ENCODE assay signal across 11 cellular contexts in genomic region chr9:125763373-125763772, GRCh38. TPM values are rescaled to one million over a fixed set of nuclear protein-coding genes. Genes with fewer than 3 reads are reported as not detected.
DNase-seq lines count a peak whose midpoint lies in the region; ATAC-seq, FAIRE-seq and TF ChIP-seq lines count a peak whose summit lies in the region.
"Had no signal": no experiment of that assay in that cellular context is flagged by ENCODE, and none has a peak within 500 bp of the region (broad histone marks: within the 10 kb centered on the region; RNA-seq: fewer than 3 reads in every experiment).

No MANE protein-coding gene starts in this region.

- H3K4me2 ChIP-seq in OCI-LY7 (ENCODE audit: low read length), result no peak overlapping the region

- intact Hi-C loops in OCI-LY7 (cut with micrococcal nuclease; ENCODE audit: unreplicated experiment), result loop anchor here (10.0 kb wide), 1 partner anchor 989 kb away; the partner anchor contains the start of genes NR6A1 and OLFML2A
- intact Hi-C loops in activated T-helper 1 cell treated with anti-CD3 and anti-CD28 coated beads, Interleukin-12 subunit alpha, Interleukin-12 subunit beta, Interleukin-2, Interleukin-4 antibody, amounts not matched to agents 30 ng/mL and 10 ng/mL and 1 ng/mL, durations not matched to agents 14 hours and 24 hours and 36 hours (cut with micrococcal nuclease), result no loop called here
- intact Hi-C loops in CD8-positive, alpha-beta T cell (cut with DNase I, micrococcal nuclease), result loop anchor here in 1 of 2 experiments (2.0 kb wide), 1 partner anchor 77 kb away; no protein-coding TSS in a partner anchor

- H3K79me2 ChIP-seq in OCI-LY7 (ENCODE audit: insufficient read depth, low read depth, low read length), result no peaks in the 10 kb centered on the region

- H3K9me3 Mint-ChIP-seq in activated T-helper 1 cell treated with anti-CD3 and anti-CD28 coated beads, Interleukin-12 subunit alpha, Interleukin-12 subunit beta, Interleukin-2, Interleukin-4 antibody, amounts not matched to agents 30 ng/mL and 10 ng/mL and 1 ng/mL, durations not matched to agents 14 hours and 24 hours and 36 hours, result no peaks in the 10 kb centered on the region
- no peaks in the 10 kb centered on the region for H3K9me3 Mint-ChIP-seq in CD8-positive, alpha-beta T cell

- H3K4me1 ChIP-seq in OCI-LY7 (ENCODE audit: insufficient read depth, low read length, poor library complexity, severe bottlenecking), result peaks cover 19% of the 10 kb centered on the region
- H3K4me1 ChIP-seq in CD8-positive, alpha-beta T cell (ENCODE audit: insufficient read depth, low read length), result peaks cover 6% of the 10 kb centered on the region

- H3K27ac ChIP-seq in OCI-LY7 (ENCODE audit: low read depth, low read length, poor library complexity, severe bottlenecking), result no peak overlapping the region
- H3K27ac ChIP-seq in CD8-positive, alpha-beta T cell (ENCODE audit: low read depth, low read length), result no peak overlapping the region

- FAIRE-seq in D721Med (lab: Jason Lieb, UNC), result peak; percentile 84

- no peak overlapping the region for H3K27ac Mint-ChIP-seq in activated T-helper 1 cell treated with anti-CD3 and anti-CD28 coated beads, Interleukin-12 subunit alpha, Interleukin-12 subunit beta, Interleukin-2, Interleukin-4 antibody, amounts not matched to agents 30 ng/mL and 10 ng/mL and 1 ng/mL, durations not matched to agents 14 hours and 24 hours and 36 hours
- H3K27ac Mint-ChIP-seq in CD8-positive, alpha-beta T cell, result no peak overlapping the region
- H3K27ac Mint-ChIP-seq: B cell had no signal

- H3K4me3 Mint-ChIP-seq in activated T-helper 1 cell treated with anti-CD3 and anti-CD28 coated beads, Interleukin-12 subunit alpha, Interleukin-12 subunit beta, Interleukin-2, Interleukin-4 antibody, amounts not matched to agents 30 ng/mL and 10 ng/mL and 1 ng/mL, durations not matched to agents 14 hours and 24 hours and 36 hours, result no peak overlapping the region
- no peak overlapping the region for H3K4me3 Mint-ChIP-seq in CD8-positive, alpha-beta T cell
- H3K4me3 Mint-ChIP-seq: B cell had no signal

- ATAC-seq in GM19351 (IDR thresholded peaks at IDR 0.05; ENCODE audit: unreplicated experiment), result no peak
- ATAC-seq in CD8-positive, alpha-beta T cell, result no peak

- DNase-seq in D721Med (ENCODE audit: insufficient read length, low spot score) (no peak), NCI-H1105 (lab: John Stamatoyannopoulos, UW) (peak; percentile 97), OCI-LY7 (ENCODE audit: low spot score) (no peak), fibroblast of peridontal ligament (ENCODE audit: extremely low read depth) (peak; percentile 45)
- DNase-seq in activated T-helper 1 cell treated with anti-CD3 and anti-CD28 coated beads, Interleukin-12 subunit alpha, Interleukin-12 subunit beta, Interleukin-2, Interleukin-4 antibody, amounts not matched to agents 30 ng/mL and 10 ng/mL and 1 ng/mL, durations not matched to agents 14 hours and 24 hours and 36 hours (ENCODE audit: low spot score), result no peak
- no peak for DNase-seq in stimulated activated CD4-positive, alpha-beta T cell treated with anti-CD3 and anti-CD28 coated beads, Interleukin-2, amount 100 ng/mL, for 24 hours
- DNase-seq in CD8-positive, alpha-beta T cell, result no peak
- DNase-seq: activated T-cell treated with anti-CD3 and anti-CD28 coated beads, Interleukin-2, amount 50 U/mL, for 1 hour; stimulated activated CD8-positive, alpha-beta memory T cell treated with anti-CD3 and anti-CD28 coated beads, Interleukin-4, amount 100 ng/mL, for 48 hours had no signal

- CTCF ChIA-PET in OCI-LY7 (lab: Charles Lee; ENCODE audit: unreplicated experiment), result no interaction called here
- CTCF ChIA-PET in CD8-positive, alpha-beta T cell (lab: Charles Lee), result no interaction called here

- POLR2A ChIA-PET in OCI-LY7 (lab: Charles Lee), result no interaction called here
- POLR2A ChIA-PET in CD8-positive, alpha-beta T cell (lab: Charles Lee), result no interaction called here

- no peaks in the 10 kb centered on the region for H3K27me3 ChIP-seq in CD8-positive, alpha-beta T cell (ENCODE audit: insufficient read depth, low read length)

- H3K36me3 ChIP-seq in OCI-LY7 (ENCODE audit: insufficient read depth, low read length), result no peaks in the 10 kb centered on the region
- H3K36me3 ChIP-seq in CD8-positive, alpha-beta T cell (ENCODE audit: insufficient read depth, low read length), result no peaks in the 10 kb centered on the region

- H3K4me3 ChIP-seq in OCI-LY7 (ENCODE audit: low read depth, low read length, poor library complexity, severe bottlenecking), result no peak overlapping the region
- no peak overlapping the region for H3K4me3 ChIP-seq in CD8-positive, alpha-beta T cell (ENCODE audit: low read depth, low read length)

- H3K36me3 Mint-ChIP-seq in activated T-helper 1 cell treated with anti-CD3 and anti-CD28 coated beads, Interleukin-12 subunit alpha, Interleukin-12 subunit beta, Interleukin-2, Interleukin-4 antibody, amounts not matched to agents 30 ng/mL and 10 ng/mL and 1 ng/mL, durations not matched to agents 14 hours and 24 hours and 36 hours (ENCODE audit: low read depth), result peaks cover 4% of the 10 kb centered on the region
- H3K36me3 Mint-ChIP-seq in CD8-positive, alpha-beta T cell, result no peaks in the 10 kb centered on the region

- H3K27me3 Mint-ChIP-seq in activated T-helper 1 cell treated with anti-CD3 and anti-CD28 coated beads, Interleukin-12 subunit alpha, Interleukin-12 subunit beta, Interleukin-2, Interleukin-4 antibody, amounts not matched to agents 30 ng/mL and 10 ng/mL and 1 ng/mL, durations not matched to agents 14 hours and 24 hours and 36 hours (ENCODE audit: insufficient read depth), result peaks cover 3% of the 10 kb centered on the region
- no peaks in the 10 kb centered on the region for H3K27me3 Mint-ChIP-seq in CD8-positive, alpha-beta T cell (ENCODE audit: low read depth)
- H3K27me3 Mint-ChIP-seq: B cell had no signal

- TSS peak; percentile 9 for BruUV-seq in OCI-LY7 (replicated peaks; lab: Mats Ljungman, UMichigan)

- no peaks in the 10 kb centered on the region for H3K9me2 ChIP-seq in OCI-LY7 (ENCODE audit: insufficient read depth, low read length)

- H3K4me1 Mint-ChIP-seq in activated T-helper 1 cell treated with anti-CD3 and anti-CD28 coated beads, Interleukin-12 subunit alpha, Interleukin-12 subunit beta, Interleukin-2, Interleukin-4 antibody, amounts not matched to agents 30 ng/mL and 10 ng/mL and 1 ng/mL, durations not matched to agents 14 hours and 24 hours and 36 hours (ENCODE audit: low read depth), result peaks cover 18% of the 10 kb centered on the region
- peaks cover 23% of the 10 kb centered on the region for H3K4me1 Mint-ChIP-seq in CD8-positive, alpha-beta T cell (ENCODE audit: low read depth)

- H3K9me3 ChIP-seq in OCI-LY7 (ENCODE audit: low read length), result no peaks in the 10 kb centered on the region
- no peaks in the 10 kb centered on the region for H3K9me3 ChIP-seq in CD8-positive, alpha-beta T cell (ENCODE audit: low read length)

- H2AFZ ChIP-seq in OCI-LY7 (ENCODE audit: low read length), result no peak overlapping the region

- no peak for TF ChIP-seq CTCF in D721Med (IDR thresholded peaks at IDR 0.05; ENCODE audit: insufficient read depth, missing control alignments)
- no peak for TF ChIP-seq CTCF in OCI-LY7 (conservative IDR thresholded peaks at IDR 0.05; ENCODE audit: low read length)
- TF ChIP-seq CTCF in CD8-positive, alpha-beta T cell (IDR thresholded peaks at IDR 0.05), result no peak

- H4K20me1 ChIP-seq in OCI-LY7 (ENCODE audit: insufficient read depth, low read length), result no peaks in the 10 kb centered on the region

RNA-seq across cellular contexts. Expression of gene PBX3, which starts 16.2 kb away (rescaled TPM):
- total RNA-seq in OCI-LY7 (2014; rRNA removed; shearing (Covaris generic)), result 54.6 and 67.3 TPM in 2 replicates
- 40.8 and 49.2 TPM in 2 replicates for total RNA-seq in OCI-LY7 (2022)
- 24.2 and 30.1 TPM in 2 replicates for total RNA-seq in activated T-helper 1 cell treated with anti-CD3 and anti-CD28 coated beads, Interleukin-12 subunit alpha, Interleukin-12 subunit beta, Interleukin-2, Interleukin-4 antibody, amounts not matched to agents 30 ng/mL and 10 ng/mL and 1 ng/mL, durations not matched to agents 14 hours and 24 hours and 36 hours
- total RNA-seq in CD8-positive, alpha-beta T cell, result 10 to 100 TPM; 16.2 to 19.9 TPM

RNA-seq across cellular contexts. Expression of gene MAPKAP1, which starts 56.4 kb away (rescaled TPM):
- 66.2 and 72.4 TPM in 2 replicates for total RNA-seq in OCI-LY7 (2014; rRNA removed; shearing (Covaris generic))
- 78.8 and 85.5 TPM in 2 replicates for total RNA-seq in OCI-LY7 (2022)
- total RNA-seq in activated T-helper 1 cell treated with anti-CD3 and anti-CD28 coated beads, Interleukin-12 subunit alpha, Interleukin-12 subunit beta, Interleukin-2, Interleukin-4 antibody, amounts not matched to agents 30 ng/mL and 10 ng/mL and 1 ng/mL, durations not matched to agents 14 hours and 24 hours and 36 hours, result 103 and 108 TPM in 2 replicates
- total RNA-seq in CD8-positive, alpha-beta T cell, result 10 to 100 TPM; 38.2 to 42.7 TPM

Comparison
In these comparisons a context has a peak if more than half of its experiments do, and no peak if none do; other contexts are left out.
1. DNase-seq: peak in NCI-H1105 (single experiment) and fibroblast of peridontal ligament (single experiment); none in D721Med (single experiment), OCI-LY7 (single experiment), activated T-helper 1 cell treated with anti-CD3 and anti-CD28 coated beads, Interleukin-12 subunit alpha, Interleukin-12 subunit beta, Interleukin-2, Interleukin-4 antibody, amounts not matched to agents 30 ng/mL and 10 ng/mL and 1 ng/mL, durations not matched to agents 14 hours and 24 hours and 36 hours (single experiment), stimulated activated CD4-positive, alpha-beta T cell treated with anti-CD3 and anti-CD28 coated beads, Interleukin-2, amount 100 ng/mL, for 24 hours (0 of 2) and CD8-positive, alpha-beta T cell (0 of 7).